15 cellular contexts compared by ENCODE assay signal in the genomic region with DNA sequence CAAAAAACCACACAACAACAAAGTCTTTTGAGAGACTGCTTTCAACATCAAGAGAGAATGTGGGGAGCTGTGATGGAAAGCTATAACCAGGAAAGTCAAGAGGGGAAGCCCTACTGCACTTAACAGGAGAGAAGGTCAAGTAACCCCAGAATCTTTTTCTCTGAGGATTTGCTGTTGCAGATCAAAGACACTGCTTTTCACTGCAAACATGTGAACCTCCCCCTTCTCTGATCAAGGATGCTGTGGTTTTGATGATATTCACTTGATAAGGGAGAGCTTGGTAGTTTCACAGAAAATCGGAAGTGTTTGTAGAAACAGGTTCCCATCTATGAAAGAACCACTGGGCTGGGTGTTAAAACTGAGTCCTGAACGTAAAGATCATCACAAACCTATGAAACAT. TPM values are rescaled to one million over a fixed set of nuclear protein-coding genes. Genes with fewer than 3 reads are reported as not detected.
A peak's percentile ranks its signal among the peaks of the same experiment; 100 is the strongest.
DNase-seq lines count a peak whose midpoint lies in the region; ATAC-seq and TF ChIP-seq lines count a peak whose summit lies in the region.
"Had no signal": no experiment of that assay in that cellular context is flagged by ENCODE, and none has a peak within 500 bp of the region (broad histone marks: within the 10 kb centered on the region; RNA-seq: fewer than 3 reads in every experiment).

No MANE protein-coding gene starts in this region.

- TF ChIP-seq CTCF in left ventricle myocardium inferior (IDR thresholded peaks at IDR 0.05; ENCODE audit: borderline replicate concordance) = no peak

- peaks cover 50% of the 10 kb centered on the region for H3K4me1 ChIP-seq in left ventricle myocardium inferior

- H3K36me3 Mint-ChIP-seq in activated naive CD4-positive, alpha-beta T cell treated with anti-CD3 and anti-CD28 coated beads, Interleukin-2, amount 10 ng/mL, durations not matched to agents 7 days and 5 days = peaks cover 76% of the 10 kb centered on the region
- H3K36me3 Mint-ChIP-seq in activated CD4-positive, alpha-beta memory T cell treated with anti-CD3 and anti-CD28 coated beads, Interleukin-2, amount 10 ng/mL, durations not matched to agents 7 days and 5 days (ENCODE audit: low read depth) = peaks cover 78% of the 10 kb centered on the region
- H3K36me3 Mint-ChIP-seq in immature natural killer cell = peaks cover 21 to 41% (median 29%) of the 10 kb centered on the region in 3 donors

- no peaks in the 10 kb centered on the region for H3K27me3 Mint-ChIP-seq in activated naive CD4-positive, alpha-beta T cell treated with anti-CD3 and anti-CD28 coated beads, Interleukin-2, amount 10 ng/mL, durations not matched to agents 7 days and 5 days
- H3K27me3 Mint-ChIP-seq in activated CD4-positive, alpha-beta memory T cell treated with anti-CD3 and anti-CD28 coated beads, Interleukin-2, amount 10 ng/mL, durations not matched to agents 7 days and 5 days = no peaks in the 10 kb centered on the region
- peaks cover 2 to 12% (median 10%) of the 10 kb centered on the region in 3 donors for H3K27me3 Mint-ChIP-seq in immature natural killer cell (ENCODE audit: low read depth in 3 of 3)

- H3K4me3 Mint-ChIP-seq in activated naive CD4-positive, alpha-beta T cell treated with anti-CD3 and anti-CD28 coated beads, Interleukin-2, amount 10 ng/mL, durations not matched to agents 7 days and 5 days = peak overlapping the region; percentile 21
- peak overlapping the region; percentile 64 for H3K4me3 Mint-ChIP-seq in activated CD4-positive, alpha-beta memory T cell treated with anti-CD3 and anti-CD28 coated beads, Interleukin-2, amount 10 ng/mL, durations not matched to agents 7 days and 5 days
- H3K4me3 Mint-ChIP-seq in immature natural killer cell = peak overlapping the region; percentile 67 to 81 (median 70)

- H3K4me1 Mint-ChIP-seq in activated naive CD4-positive, alpha-beta T cell treated with anti-CD3 and anti-CD28 coated beads, Interleukin-2, amount 10 ng/mL, durations not matched to agents 7 days and 5 days = peaks cover 73% of the 10 kb centered on the region
- H3K4me1 Mint-ChIP-seq in activated CD4-positive, alpha-beta memory T cell treated with anti-CD3 and anti-CD28 coated beads, Interleukin-2, amount 10 ng/mL, durations not matched to agents 7 days and 5 days = peaks cover 66% of the 10 kb centered on the region
- H3K4me1 Mint-ChIP-seq in immature natural killer cell = peaks cover 68 to 80% of the 10 kb centered on the region in 2 donors

- POLR2A ChIA-PET in activated CD4-positive, alpha-beta memory T cell treated with anti-CD3 and anti-CD28 coated beads, Interleukin-2, amount 10 ng/mL, durations not matched to agents 7 days and 5 days (lab: Charles Lee) = interaction anchor here (1.1 to 1.5 kb wide), 3 partner anchors 10 to 21 kb away, joined by 3 to 7 read pairs (median 4); no protein-coding TSS in a partner anchor

- H3K9me3 Mint-ChIP-seq in activated naive CD4-positive, alpha-beta T cell treated with anti-CD3 and anti-CD28 coated beads, Interleukin-2, amount 10 ng/mL, durations not matched to agents 7 days and 5 days = no peaks in the 10 kb centered on the region
- no peaks in the 10 kb centered on the region for H3K9me3 Mint-ChIP-seq in activated CD4-positive, alpha-beta memory T cell treated with anti-CD3 and anti-CD28 coated beads, Interleukin-2, amount 10 ng/mL, durations not matched to agents 7 days and 5 days
- H3K9me3 Mint-ChIP-seq in immature natural killer cell = no peaks in the 10 kb centered on the region

- no peak overlapping the region for H3K27ac ChIP-seq in left ventricle myocardium inferior (replicated peaks)
- H3K27ac ChIP-seq: brain microvascular endothelial cell had no signal

- CTCF ChIA-PET in activated naive CD4-positive, alpha-beta T cell treated with anti-CD3 and anti-CD28 coated beads, Interleukin-2, amount 10 ng/mL, durations not matched to agents 7 days and 5 days (lab: Charles Lee) = interaction anchor here (1.3 to 4.0 kb wide), 3 partner anchors 9 to 43 kb away, joined by 5 to 31 read pairs (median 16); no protein-coding TSS in a partner anchor
- CTCF ChIA-PET in activated CD4-positive, alpha-beta memory T cell treated with anti-CD3 and anti-CD28 coated beads, Interleukin-2, amount 10 ng/mL, durations not matched to agents 7 days and 5 days (lab: Charles Lee) = interaction anchor here (0.9 to 3.2 kb wide), 3 partner anchors 20 to 43 kb away, joined by 3 to 13 read pairs (median 13); no protein-coding TSS in a partner anchor

- peaks cover 74% of the 10 kb centered on the region for H3K36me3 ChIP-seq in left ventricle myocardium inferior

- H3K27ac Mint-ChIP-seq in activated naive CD4-positive, alpha-beta T cell treated with anti-CD3 and anti-CD28 coated beads, Interleukin-2, amount 10 ng/mL, durations not matched to agents 7 days and 5 days = peak overlapping the region; percentile 86
- H3K27ac Mint-ChIP-seq in activated CD4-positive, alpha-beta memory T cell treated with anti-CD3 and anti-CD28 coated beads, Interleukin-2, amount 10 ng/mL, durations not matched to agents 7 days and 5 days = peak overlapping the region; percentile 86
- peak overlapping the region; percentile 55 to 95 (median 86) for H3K27ac Mint-ChIP-seq in immature natural killer cell

- no peaks in the 10 kb centered on the region for H3K9me3 ChIP-seq in left ventricle myocardium inferior (replicated peaks)

- intact Hi-C loops in left ventricle myocardium inferior (cut with micrococcal nuclease) = no loop called here

- H3K4me3 ChIP-seq in left ventricle myocardium inferior = no peak overlapping the region

- H3K27me3 ChIP-seq in left ventricle myocardium inferior (ENCODE audit: low read depth) = no peaks in the 10 kb centered on the region
- H3K27me3 ChIP-seq: brain microvascular endothelial cell had no signal

- ATAC-seq in HG03442 (IDR thresholded peaks at IDR 0.05; ENCODE audit: unreplicated experiment) (no peak), HG03108 (IDR thresholded peaks at IDR 0.05; ENCODE audit: unreplicated experiment) (no peak)

- no peak for DNase-seq in activated naive CD4-positive, alpha-beta T cell treated with anti-CD3 and anti-CD28 coated beads, Interleukin-2, amount 10 ng/mL, durations not matched to agents 7 days and 5 days
- DNase-seq in activated naive CD4-positive, alpha-beta T cell (lab: John Stamatoyannopoulos, UW) = no peak
- DNase-seq in activated CD4-positive, alpha-beta memory T cell treated with anti-CD3 and anti-CD28 coated beads, Interleukin-2, amount 10 ng/mL, durations not matched to agents 7 days and 5 days = no peak
- DNase-seq in immature natural killer cell = peak in 2 of 3 donors; percentile 20 to 29
- DNase-seq in left ventricle myocardium inferior = no peak
- no peak for DNase-seq in amniotic stem cell (lab: John Stamatoyannopoulos, UW)
- DNase-seq: brain microvascular endothelial cell, SIG-M5 had no signal

RNA-seq across cellular contexts. Expression of a gene that starts 4.8 kb away (rescaled TPM):
- 10 to 100 TPM; 47.5 to 51.1 TPM for total RNA-seq in activated CD4-positive, alpha-beta memory T cell treated with anti-CD3 and anti-CD28 coated beads, Interleukin-2, amount 10 ng/mL, durations not matched to agents 7 days and 5 days
- polyA plus RNA-seq in immature natural killer cell = 10 to 100 TPM in 2 of 3 donors, 1 to 10 TPM in 1; 6.6 to 22.0 (median 20.5) TPM
- total RNA-seq in left ventricle myocardium inferior = 14.6 TPM

RNA-seq across cellular contexts. Expression of a gene that starts 33.8 kb away (rescaled TPM):
- total RNA-seq in activated CD4-positive, alpha-beta memory T cell treated with anti-CD3 and anti-CD28 coated beads, Interleukin-2, amount 10 ng/mL, durations not matched to agents 7 days and 5 days = not detected
- not detected for polyA plus RNA-seq in immature natural killer cell
- total RNA-seq in left ventricle myocardium inferior = not detected
- total RNA-seq: HT1080, mesenteric fat pad, omental fat pad, skeletal muscle tissue, subcutaneous adipose tissue had no signal

Comparison
In these comparisons a context has a peak if more than half of its experiments do, and no peak if none do; other contexts are left out.
1. DNase-seq: peak in immature natural killer cell (2 of 3); none in activated naive CD4-positive, alpha-beta T cell treated with anti-CD3 and anti-CD28 coated beads, Interleukin-2, amount 10 ng/mL, durations not matched to agents 7 days and 5 days (single experiment), activated naive CD4-positive, alpha-beta T cell (0 of 4), activated CD4-positive, alpha-beta memory T cell treated with anti-CD3 and anti-CD28 coated beads, Interleukin-2, amount 10 ng/mL, durations not matched to agents 7 days and 5 days (single experiment), left ventricle myocardium inferior (single experiment) and amniotic stem cell (single experiment).
2. Peak in every context shown above with its lines, with median percentiles within 50 percentile points of each other: H3K27ac Mint-ChIP-seq and H3K4me3 Mint-ChIP-seq.